ENCODE assay signal across 11 cellular contexts in the genomic region with DNA sequence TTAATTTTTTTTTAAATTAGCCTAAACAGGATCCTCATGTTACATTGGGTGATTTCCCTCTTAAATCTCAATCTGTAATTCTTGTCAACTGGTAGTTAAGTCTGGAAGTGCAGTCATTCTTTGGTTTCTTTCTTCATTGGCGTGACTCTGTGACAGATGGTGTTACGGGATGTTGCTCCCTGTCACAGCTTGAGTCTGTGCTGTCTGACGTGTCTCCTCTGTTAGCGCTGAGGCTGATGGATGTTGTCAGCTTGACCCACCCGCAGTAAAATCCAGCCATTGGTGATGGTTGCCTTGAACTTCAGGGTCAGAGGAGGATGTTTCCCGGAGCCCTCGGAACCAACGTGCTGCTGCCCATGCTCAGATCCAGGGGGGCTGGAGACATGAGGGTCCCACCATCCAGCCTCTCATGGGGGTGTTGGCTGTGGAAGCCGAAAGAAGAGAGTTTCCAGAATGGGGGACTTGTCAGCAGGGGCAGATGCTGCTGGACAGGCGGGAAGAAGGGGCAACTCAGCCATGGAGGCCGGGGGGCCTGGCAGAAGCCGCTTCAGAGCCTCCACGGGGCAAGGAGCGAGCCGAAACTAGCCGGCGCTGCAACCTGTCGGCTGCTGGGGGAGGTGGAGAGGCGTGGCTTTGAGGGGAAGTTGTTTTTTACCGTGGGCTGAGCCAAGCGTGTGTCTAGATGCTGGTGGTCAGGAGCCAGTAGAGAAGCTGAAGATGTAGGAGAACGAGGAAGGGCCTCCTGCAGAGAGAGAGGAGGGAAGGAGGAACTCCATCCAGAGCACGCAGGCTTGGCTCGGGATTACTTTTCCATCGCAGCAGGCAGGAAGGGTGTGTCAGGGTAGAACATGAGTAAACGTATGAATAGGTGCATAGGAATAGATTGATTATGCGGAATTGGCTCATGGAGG. TPM values are rescaled to one million over a fixed set of nuclear protein-coding genes. Genes with fewer than 3 reads are reported as not detected.
DNase-seq lines count a peak whose midpoint lies in the region; ATAC-seq, FAIRE-seq and TF ChIP-seq lines count a peak whose summit lies in the region.
"Had no signal": no experiment of that assay in that cellular context is flagged by ENCODE, and none has a peak within 500 bp of the region (broad histone marks: within the 10 kb centered on the region; RNA-seq: fewer than 3 reads in every experiment).

No MANE protein-coding gene starts in this region.

- H3K4me3 ChIP-seq in right atrium auricular region = no peak overlapping the region

- peaks cover 29% of the 10 kb centered on the region for H3K4me1 Mint-ChIP-seq in T-helper 17 cell
- H3K4me1 Mint-ChIP-seq in stimulated activated memory B cell treated with anti-CD40 and anti-IgM and Interleukin-4, amounts not matched to agents 10 μg/mL and 1 μg/mL and 100 μg/mL, for 72 hours = peaks cover 51% of the 10 kb centered on the region

- H3K9me3 ChIP-seq in T-helper 17 cell (ENCODE audit: control insufficient read depth, low read length, poor library complexity, severe bottlenecking) (no peaks in the 10 kb centered on the region), right atrium auricular region (no peaks in the 10 kb centered on the region)

- no peaks in the 10 kb centered on the region for H3K9me3 Mint-ChIP-seq in stimulated activated memory B cell treated with anti-CD40 and anti-IgM and Interleukin-4, amounts not matched to agents 10 μg/mL and 1 μg/mL and 100 μg/mL, for 72 hours
- H3K9me3 Mint-ChIP-seq: activated B cell treated with CpG ODN at 0.5 μM for 24 hours; natural killer cell treated with Interleukin-12 subunit alpha and Interleukin-12 subunit beta and Interleukin-15 and Interleukin-18, amount 100 ng/mL, for 72 hours had no signal

- TF ChIP-seq POLR2A in GM12892 (IDR thresholded peaks at IDR 0.05; ENCODE audit: low read depth, low read length) = no peak

- peak overlapping the region; percentile 36 for H3K4me3 Mint-ChIP-seq in T-helper 17 cell
- H3K4me3 Mint-ChIP-seq in stimulated activated memory B cell treated with anti-CD40 and anti-IgM and Interleukin-4, amounts not matched to agents 10 μg/mL and 1 μg/mL and 100 μg/mL, for 72 hours = peak overlapping the region; percentile 25
- H3K4me3 Mint-ChIP-seq: activated B cell treated with CpG ODN at 0.5 μM for 24 hours; natural killer cell treated with Interleukin-12 subunit alpha and Interleukin-12 subunit beta and Interleukin-15 and Interleukin-18, amount 100 ng/mL, for 72 hours had no signal

- ATAC-seq in T-helper 17 cell = no peak
- no peak for ATAC-seq in stimulated activated memory B cell treated with anti-CD40 and anti-IgM and Interleukin-4, amounts not matched to agents 10 μg/mL and 1 μg/mL and 100 μg/mL, for 72 hours

- peaks cover 13% of the 10 kb centered on the region for H3K36me3 ChIP-seq in right atrium auricular region

- peak; percentile 59 for FAIRE-seq in HTR-8/SVneo (lab: Jason Lieb, UNC)
- FAIRE-seq in GM12892 (lab: Jason Lieb, UNC) = no peak

- no peaks in the 10 kb centered on the region for H3K27me3 Mint-ChIP-seq in T-helper 17 cell
- no peaks in the 10 kb centered on the region for H3K27me3 Mint-ChIP-seq in stimulated activated memory B cell treated with anti-CD40 and anti-IgM and Interleukin-4, amounts not matched to agents 10 μg/mL and 1 μg/mL and 100 μg/mL, for 72 hours
- H3K27me3 Mint-ChIP-seq: activated B cell treated with CpG ODN at 0.5 μM for 24 hours; natural killer cell treated with Interleukin-12 subunit alpha and Interleukin-12 subunit beta and Interleukin-15 and Interleukin-18, amount 100 ng/mL, for 72 hours had no signal

- no peaks in the 10 kb centered on the region for H3K27me3 ChIP-seq in right atrium auricular region

- H3K36me3 Mint-ChIP-seq in T-helper 17 cell (ENCODE audit: low read depth) = no peaks in the 10 kb centered on the region
- peaks cover 36% of the 10 kb centered on the region for H3K36me3 Mint-ChIP-seq in stimulated activated memory B cell treated with anti-CD40 and anti-IgM and Interleukin-4, amounts not matched to agents 10 μg/mL and 1 μg/mL and 100 μg/mL, for 72 hours

- DNase-seq in HTR-8/SVneo (ENCODE audit: insufficient read length, low spot score) (no peak), T-helper 17 cell (no peak), right atrium auricular region (ENCODE audit: low spot score) (no peak), COR-L47 (lab: John Stamatoyannopoulos, UW) (no peak), GM12892 (ENCODE audit: insufficient read length) (no peak), NCI-H774 (lab: John Stamatoyannopoulos, UW) (no peak), D341Med (ENCODE audit: low spot score) (no peak)
- DNase-seq: activated B cell treated with CpG ODN at 0.5 μM for 24 hours, NCI-H1930 had no signal

- H3K4me1 ChIP-seq in right atrium auricular region = peaks cover 0 to 78% of the 10 kb centered on the region in 2 donors

- H3K27ac Mint-ChIP-seq in T-helper 17 cell = peak overlapping the region; percentile 84
- peak overlapping the region; percentile 46 for H3K27ac Mint-ChIP-seq in stimulated activated memory B cell treated with anti-CD40 and anti-IgM and Interleukin-4, amounts not matched to agents 10 μg/mL and 1 μg/mL and 100 μg/mL, for 72 hours
- H3K27ac Mint-ChIP-seq: activated B cell treated with CpG ODN at 0.5 μM for 24 hours; natural killer cell treated with Interleukin-12 subunit alpha and Interleukin-12 subunit beta and Interleukin-15 and Interleukin-18, amount 100 ng/mL, for 72 hours had no signal

- peak overlapping the region; percentile 82 to 88 for H3K27ac ChIP-seq in right atrium auricular region

- TF ChIP-seq CTCF in right atrium auricular region (IDR thresholded peaks at IDR 0.05) = no peak

RNA-seq across cellular contexts. Expression of a gene that starts 3.5 kb away (rescaled TPM):
- total RNA-seq in T-helper 17 cell = 10 to 100 TPM; 89.7 to 97.5 TPM
- 10 to 100 TPM; 84.4 to 97.5 TPM for total RNA-seq in right atrium auricular region
- 57.6 TPM for polyA plus RNA-seq in GM12892 (2012; ENCODE audit: missing spikeins)

RNA-seq across cellular contexts. Expression of a gene that starts 40.6 kb away (rescaled TPM):
- total RNA-seq in T-helper 17 cell = 10 to 100 TPM; 58.5 to 81.0 TPM
- 10 to 100 TPM; 16.1 to 19.7 TPM for total RNA-seq in right atrium auricular region
- polyA plus RNA-seq in GM12892 (2012; ENCODE audit: missing spikeins) = 18.8 TPM
